ENCODE assay signal across 8 cellular contexts in genomic region chr1:38608202-38608864, GRCh38.
DNase-seq lines count a peak whose midpoint lies in the region; ATAC-seq and TF ChIP-seq lines count a peak whose summit lies in the region.

No MANE protein-coding gene starts in this region.

- no peak overlapping the region for H3K27ac Mint-ChIP-seq in Caco-2 (ENCODE audit: unreplicated experiment)
- no peak overlapping the region for H3K27ac Mint-ChIP-seq in GM23338

- H3K36me3 ChIP-seq in Caco-2 (ENCODE audit: control insufficient read depth, insufficient read depth, low read length) (no peaks in the 10 kb centered on the region), GM23338 (ENCODE audit: insufficient read depth) (no peaks in the 10 kb centered on the region), left lung (no peaks in the 10 kb centered on the region)

- DNase-seq in Caco-2 = no peak
- peak; percentile 93 for DNase-seq in GM23338 (ENCODE audit: low spot score)
- peak; percentile 7 for DNase-seq in activated CD4-positive, alpha-beta T cell treated with anti-CD3 and anti-CD28 coated beads, Interleukin-2, amount 50 U/mL, for 1 hour
- no peak for DNase-seq in left lung
- DNase-seq in LoVo (ENCODE audit: low spot score) = no peak
- no peak for DNase-seq in NK-92 (lab: John Stamatoyannopoulos, UW; ENCODE audit: unreplicated experiment)
- no peak for DNase-seq in AML-193 (lab: John Stamatoyannopoulos, UW)
- no peak for DNase-seq in occipital lobe (lab: John Stamatoyannopoulos, UW)

- CTCF ChIA-PET in Caco-2 (lab: Charles Lee) = no interaction called here

- H3F3A ChIP-seq in GM23338 (replicated peaks; ENCODE audit: low read depth) = no peaks in the 10 kb centered on the region

- H2AFZ ChIP-seq in GM23338 = peak overlapping the region; percentile 79; the same call in 1 of the 2 replicates

- peak overlapping the region; percentile 68 for H3K4me2 ChIP-seq in GM23338

- H3K27ac ChIP-seq in GM23338 (ENCODE audit: low read depth) (no peak overlapping the region), left lung (no peak overlapping the region)

- POLR2A ChIA-PET in Caco-2 (lab: Charles Lee) = no interaction called here

- H3K36me3 Mint-ChIP-seq in Caco-2 (ENCODE audit: insufficient read depth, unreplicated experiment) = no peaks in the 10 kb centered on the region
- H3K36me3 Mint-ChIP-seq in GM23338 (ENCODE audit: low read depth) = no peaks in the 10 kb centered on the region

- intact Hi-C loops in Caco-2 (cut with micrococcal nuclease; ENCODE audit: unreplicated experiment) = loop anchor here (10.0 kb wide), 1 partner anchor 226 kb away; no protein-coding TSS in a partner anchor
- intact Hi-C loops in left lung (cut with DNase I) = loop anchor here in 1 of 2 donors (10.0 kb wide), 1 partner anchor 206 kb away; no protein-coding TSS in a partner anchor

- H3K27me3 ChIP-seq in Caco-2 (replicated peaks; ENCODE audit: control insufficient read depth, insufficient read depth, low read length) = no peaks in the 10 kb centered on the region; the same call in 1 of the 2 replicates
- peaks cover 54% of the 10 kb centered on the region for H3K27me3 ChIP-seq in GM23338 (ENCODE audit: insufficient read depth)
- H3K27me3 ChIP-seq in left lung = peaks cover 0 to 19% of the 10 kb centered on the region in 2 donors

- no peaks in the 10 kb centered on the region for H4K20me1 ChIP-seq in GM23338 (replicated peaks; ENCODE audit: insufficient read depth)

- H3K79me2 ChIP-seq in GM23338 (replicated peaks; ENCODE audit: insufficient read depth) = no peaks in the 10 kb centered on the region

- H3K27me3 Mint-ChIP-seq in Caco-2 (ENCODE audit: insufficient read depth, unreplicated experiment) (peaks cover 10% of the 10 kb centered on the region), GM23338 (ENCODE audit: insufficient read depth, low read depth, poor library complexity) (peaks cover 17% of the 10 kb centered on the region)

- H3K9me3 Mint-ChIP-seq in Caco-2 (ENCODE audit: unreplicated experiment) (no peaks in the 10 kb centered on the region), GM23338 (no peaks in the 10 kb centered on the region)

- H3K4me1 Mint-ChIP-seq in Caco-2 (ENCODE audit: low read depth, unreplicated experiment) (no peaks in the 10 kb centered on the region), GM23338 (peaks cover 10% of the 10 kb centered on the region)

- ATAC-seq in GM23338 = peak; percentile 97
- peak; percentile 56 for ATAC-seq in left lung

- no peaks in the 10 kb centered on the region for H3K9me3 ChIP-seq in Caco-2
- H3K9me3 ChIP-seq in left lung = no peaks in the 10 kb centered on the region

- H3K4me1 ChIP-seq in Caco-2 = no peaks in the 10 kb centered on the region
- H3K4me1 ChIP-seq in GM23338 (ENCODE audit: insufficient read depth) = peaks cover 10% of the 10 kb centered on the region
- H3K4me1 ChIP-seq in left lung = no peaks in the 10 kb centered on the region

- H3K4me3 Mint-ChIP-seq in Caco-2 (ENCODE audit: unreplicated experiment) = no peak overlapping the region
- no peak overlapping the region for H3K4me3 Mint-ChIP-seq in GM23338

- TF ChIP-seq CTCF in Caco-2 (IDR thresholded peaks at IDR 0.05; ENCODE audit: insufficient read depth in 1 of 2, low read depth in 1 of 2, low read length in 1 of 2, severe bottlenecking in 1 of 2, unreplicated experiment in 1 of 2) (peak; percentile 21 to 34), GM23338 (conservative IDR thresholded peaks at IDR 0.05; ENCODE audit: low read depth in 2 of 2) (peak; percentile 77 to 93), left lung (IDR thresholded peaks at IDR 0.05) (peak; percentile 38 to 47)

- H3K9me2 ChIP-seq in GM23338 (ENCODE audit: insufficient read depth) = no peaks in the 10 kb centered on the region

- no TSS peak for BruUV-seq in Caco-2 (replicated peaks; lab: Mats Ljungman, UMichigan)

- H3K4me3 ChIP-seq in Caco-2 (ENCODE audit: low read depth, low read length) (no peak overlapping the region), GM23338 (peak overlapping the region; percentile 5; the same call in 1 of the 2 replicates), left lung (no peak overlapping the region)

TF ChIP-seq in GM23338, 12 proteins besides CTCF, POLR2A, EP300 and RAD21:
- TF ChIP-seq CREB1 (CRISPR knock-in tag; IDR thresholded peaks at IDR 0.05; ENCODE audit: low read depth) = 0 out of 2 replicates have a peak, but pooled peaks have one; percentile 13
- TF ChIP-seq ZNF462 (CRISPR knock-in tag; IDR thresholded peaks at IDR 0.05) = no peak
- TF ChIP-seq ETS1 (IDR thresholded peaks at IDR 0.05) = no peak

Comparison
In these comparisons a context has a peak if more than half of its experiments do, and no peak if none do; other contexts are left out.
1. DNase-seq: peak in GM23338 (single experiment) and activated CD4-positive, alpha-beta T cell treated with anti-CD3 and anti-CD28 coated beads, Interleukin-2, amount 50 U/mL, for 1 hour (single experiment); none in Caco-2 (0 of 2), left lung (0 of 2), LoVo (single experiment), NK-92 (single experiment), AML-193 (0 of 2) and occipital lobe (single experiment).
2. CTCF ChIP-seq: peak in every context shown above with its lines; median percentile 85 in GM23338; 42 in left lung; 28 in Caco-2.